8 cellular contexts compared by ENCODE assay signal in the genomic region with DNA sequence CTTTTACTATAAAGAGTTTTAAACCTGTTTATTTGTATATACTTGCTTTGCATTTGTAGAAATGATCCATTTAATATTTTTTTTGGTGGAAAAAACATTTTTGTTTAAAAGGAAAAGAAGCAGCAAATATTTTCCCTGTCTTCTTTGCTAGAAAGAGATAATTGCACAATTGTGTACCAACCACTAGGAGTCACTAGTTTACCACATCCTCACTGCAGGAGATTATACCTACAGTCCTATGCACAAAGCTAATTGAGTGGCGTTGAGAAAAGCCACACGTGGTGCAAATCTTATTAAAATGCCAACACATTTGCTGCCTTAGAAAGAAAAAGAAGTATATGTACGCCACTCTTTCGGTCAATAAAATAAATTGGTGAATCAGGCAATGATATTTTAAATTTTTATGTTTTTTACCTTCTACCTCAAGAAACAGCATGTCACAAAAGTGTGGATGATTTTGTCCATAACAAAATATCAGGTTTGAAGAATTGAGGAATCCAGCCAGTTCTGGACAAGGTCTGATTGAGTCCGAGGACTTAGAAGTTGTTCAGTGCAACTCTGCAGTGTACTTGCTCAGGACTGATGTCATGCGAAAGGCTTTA.
A peak's percentile ranks its signal among the peaks of the same experiment; 100 is the strongest.
DNase-seq lines count a peak whose midpoint lies in the region; ATAC-seq and TF ChIP-seq lines count a peak whose summit lies in the region.

No MANE protein-coding gene starts in this region.

- H3K9me3 Mint-ChIP-seq in endothelial cell (ENCODE audit: unreplicated experiment), result no peaks in the 10 kb centered on the region
- no peaks in the 10 kb centered on the region for H3K9me3 Mint-ChIP-seq in activated naive CD4-positive, alpha-beta T cell treated with anti-CD3 and anti-CD28 coated beads, Interleukin-2, amount 10 ng/mL, durations not matched to agents 7 days and 5 days

- peaks cover 1% of the 10 kb centered on the region for H3K27me3 Mint-ChIP-seq in endothelial cell (ENCODE audit: unreplicated experiment)
- no peaks in the 10 kb centered on the region for H3K27me3 Mint-ChIP-seq in activated naive CD4-positive, alpha-beta T cell treated with anti-CD3 and anti-CD28 coated beads, Interleukin-2, amount 10 ng/mL, durations not matched to agents 7 days and 5 days

- CTCF ChIA-PET in activated naive CD4-positive, alpha-beta T cell treated with anti-CD3 and anti-CD28 coated beads, Interleukin-2, amount 10 ng/mL, durations not matched to agents 7 days and 5 days (lab: Charles Lee), result no interaction called here

- no peaks in the 10 kb centered on the region for H3K4me1 Mint-ChIP-seq in endothelial cell (ENCODE audit: unreplicated experiment)
- no peaks in the 10 kb centered on the region for H3K4me1 Mint-ChIP-seq in activated naive CD4-positive, alpha-beta T cell treated with anti-CD3 and anti-CD28 coated beads, Interleukin-2, amount 10 ng/mL, durations not matched to agents 7 days and 5 days

- peak; percentile 86 for TF ChIP-seq CTCF in C4-2B (conservative IDR thresholded peaks at IDR 0.05)
- TF ChIP-seq CTCF in endothelial cell (IDR thresholded peaks at IDR 0.05; ENCODE audit: unreplicated experiment), result peak; percentile 87

- H3K4me3 Mint-ChIP-seq in endothelial cell (ENCODE audit: unreplicated experiment), result no peak overlapping the region
- H3K4me3 Mint-ChIP-seq in activated naive CD4-positive, alpha-beta T cell treated with anti-CD3 and anti-CD28 coated beads, Interleukin-2, amount 10 ng/mL, durations not matched to agents 7 days and 5 days, result no peak overlapping the region

- H3K27ac ChIP-seq in C4-2B, result no peak overlapping the region

- DNase-seq in NCI-H748 treated with DMSO at 0.1 percent for 48 hours (lab: John Stamatoyannopoulos, UW) (peak; percentile 7), endothelial cell (ENCODE audit: low spot score) (no peak), pons (ENCODE audit: low spot score) (peak; percentile 27), activated gamma-delta T cell (lab: John Stamatoyannopoulos, UW) (no peak)
- no peak for DNase-seq in activated naive CD4-positive, alpha-beta T cell treated with anti-CD3 and anti-CD28 coated beads, Interleukin-2, amount 10 ng/mL, durations not matched to agents 7 days and 5 days

- peak; percentile 88 for ATAC-seq in GM18870 (IDR thresholded peaks at IDR 0.05; ENCODE audit: unreplicated experiment)
- peak; percentile 85 for ATAC-seq in HG03135 (IDR thresholded peaks at IDR 0.05; ENCODE audit: unreplicated experiment)

- no peak overlapping the region for H3K27ac Mint-ChIP-seq in endothelial cell (ENCODE audit: unreplicated experiment)
- no peak overlapping the region for H3K27ac Mint-ChIP-seq in activated naive CD4-positive, alpha-beta T cell treated with anti-CD3 and anti-CD28 coated beads, Interleukin-2, amount 10 ng/mL, durations not matched to agents 7 days and 5 days

- no peaks in the 10 kb centered on the region for H3K36me3 Mint-ChIP-seq in endothelial cell (ENCODE audit: low read depth, unreplicated experiment)
- no peaks in the 10 kb centered on the region for H3K36me3 Mint-ChIP-seq in activated naive CD4-positive, alpha-beta T cell treated with anti-CD3 and anti-CD28 coated beads, Interleukin-2, amount 10 ng/mL, durations not matched to agents 7 days and 5 days

Comparison
In these comparisons a context has a peak if more than half of its experiments do, and no peak if none do; other contexts are left out.
1. DNase-seq: peak in NCI-H748 treated with DMSO at 0.1 percent for 48 hours (single experiment) and pons (single experiment); none in endothelial cell (single experiment), activated naive CD4-positive, alpha-beta T cell treated with anti-CD3 and anti-CD28 coated beads, Interleukin-2, amount 10 ng/mL, durations not matched to agents 7 days and 5 days (single experiment) and activated gamma-delta T cell (single experiment).